In the genomic region with DNA sequence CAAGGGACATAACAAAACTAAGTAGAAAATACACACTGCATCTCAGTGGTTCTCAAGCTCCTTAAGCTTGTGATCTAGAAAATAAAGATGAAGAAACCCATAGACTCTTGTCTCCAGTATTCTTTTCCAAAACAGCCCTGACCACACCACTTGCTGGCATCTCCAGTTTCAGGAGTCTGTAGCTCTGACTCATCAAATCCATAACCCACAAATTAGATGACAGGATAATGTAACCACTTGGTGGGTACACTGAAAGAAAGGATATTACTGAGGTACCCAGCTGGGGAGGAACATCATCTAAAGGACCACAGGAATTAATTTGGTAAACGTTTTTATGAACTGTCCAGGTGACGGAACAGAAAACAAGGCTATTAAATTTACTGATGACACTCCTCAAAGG, we compare ENCODE assay signal across 15 cellular contexts.
DNase-seq lines count a peak whose midpoint lies in the region; ATAC-seq, FAIRE-seq and TF ChIP-seq lines count a peak whose summit lies in the region.
"Had no signal": no experiment of that assay in that cellular context is flagged by ENCODE, and none has a peak within 500 bp of the region (broad histone marks: within the 10 kb centered on the region; RNA-seq: fewer than 3 reads in every experiment).

No MANE protein-coding gene starts in this region.

- peak; percentile 12 for FAIRE-seq in RCC 7860 (lab: Jason Lieb, UNC)

- no peak overlapping the region for H3K27ac Mint-ChIP-seq in activated CD8-positive, alpha-beta memory T cell treated with anti-CD3 and anti-CD28 coated beads, Interleukin-2, amount 10 ng/mL, durations not matched to agents 7 days and 5 days
- H3K27ac Mint-ChIP-seq: dendritic cell treated with granulocyte-macrophage colony-stimulating factor and Interleukin-4, amounts not matched to agents 40 ng/mL and 50 ng/mL, for 4 days had no signal

- no peaks in the 10 kb centered on the region for H3K27me3 Mint-ChIP-seq in activated CD8-positive, alpha-beta memory T cell treated with anti-CD3 and anti-CD28 coated beads, Interleukin-2, amount 10 ng/mL, durations not matched to agents 7 days and 5 days
- H3K27me3 Mint-ChIP-seq: dendritic cell treated with granulocyte-macrophage colony-stimulating factor and Interleukin-4, amounts not matched to agents 40 ng/mL and 50 ng/mL, for 4 days had no signal

- no peak overlapping the region for H3K4me3 ChIP-seq in epithelial cell of esophagus (ENCODE audit: low read length)
- H3K4me3 ChIP-seq in skeletal muscle cell (ENCODE audit: low read depth, low read length), result no peak overlapping the region
- H3K4me3 ChIP-seq: spleen had no signal

- no peak for TF ChIP-seq CTCF in epithelial cell of esophagus (IDR thresholded peaks at IDR 0.05; ENCODE audit: insufficient read depth, low read depth, low read length, missing control alignments)

- CTCF ChIA-PET in activated CD8-positive, alpha-beta memory T cell treated with anti-CD3 and anti-CD28 coated beads, Interleukin-2, amount 10 ng/mL, durations not matched to agents 7 days and 5 days (lab: Charles Lee), result no interaction called here

- no peak for ATAC-seq in activated CD8-positive, alpha-beta memory T cell treated with anti-CD3 and anti-CD28 coated beads, Interleukin-2, amount 10 ng/mL, durations not matched to agents 7 days and 5 days
- ATAC-seq in left ventricle myocardium superior, result no peak
- no peak for ATAC-seq in GM21528 (IDR thresholded peaks at IDR 0.05; ENCODE audit: low FRiP score, unreplicated experiment)
- ATAC-seq: left lobe of liver had no signal

- no peaks in the 10 kb centered on the region for H3K4me1 Mint-ChIP-seq in activated CD8-positive, alpha-beta memory T cell treated with anti-CD3 and anti-CD28 coated beads, Interleukin-2, amount 10 ng/mL, durations not matched to agents 7 days and 5 days
- H3K4me1 Mint-ChIP-seq: neural crest cell had no signal

- H3K9me3 Mint-ChIP-seq in activated CD8-positive, alpha-beta memory T cell treated with anti-CD3 and anti-CD28 coated beads, Interleukin-2, amount 10 ng/mL, durations not matched to agents 7 days and 5 days (ENCODE audit: low read depth), result no peaks in the 10 kb centered on the region
- H3K9me3 Mint-ChIP-seq: neural crest cell had no signal

- H3K4me3 Mint-ChIP-seq in activated CD8-positive, alpha-beta memory T cell treated with anti-CD3 and anti-CD28 coated beads, Interleukin-2, amount 10 ng/mL, durations not matched to agents 7 days and 5 days, result no peak overlapping the region
- H3K4me3 Mint-ChIP-seq: dendritic cell treated with granulocyte-macrophage colony-stimulating factor and Interleukin-4, amounts not matched to agents 40 ng/mL and 50 ng/mL, for 4 days; neural crest cell had no signal

- intact Hi-C loops in left ventricle myocardium superior (cut with micrococcal nuclease), result no loop called here

- peak; percentile 48 for DNase-seq in H4 (ENCODE audit: low spot score)
- DNase-seq in RCC 7860 (ENCODE audit: low spot score), result peak; percentile 30
- peak; percentile 41 for DNase-seq in epithelial cell of esophagus (ENCODE audit: low read depth)
- peak; percentile 48 for DNase-seq in skeletal muscle cell (ENCODE audit: low read depth)
- DNase-seq in activated CD8-positive, alpha-beta memory T cell treated with anti-CD3 and anti-CD28 coated beads, Interleukin-2, amount 10 ng/mL, durations not matched to agents 7 days and 5 days, result no peak
- no peak for DNase-seq in left ventricle myocardium superior
- DNase-seq: activated CD4-positive, alpha-beta T cell treated with anti-CD3 and anti-CD28 coated beads, Interleukin-2, amount 50 U/mL, for 48 hours; activated naive CD4-positive, alpha-beta T cell treated with Interleukin-2 at 50 U/mL for 16 hours; Karpas-422; spleen; trophoblast cell had no signal

- peaks cover 32% of the 10 kb centered on the region for H3K36me3 Mint-ChIP-seq in activated CD8-positive, alpha-beta memory T cell treated with anti-CD3 and anti-CD28 coated beads, Interleukin-2, amount 10 ng/mL, durations not matched to agents 7 days and 5 days

Comparison
In these comparisons a context has a peak if more than half of its experiments do, and no peak if none do; other contexts are left out.
1. DNase-seq: peak in H4 (single experiment), RCC 7860 (single experiment), epithelial cell of esophagus (single experiment) and skeletal muscle cell (single experiment); none in activated CD8-positive, alpha-beta memory T cell treated with anti-CD3 and anti-CD28 coated beads, Interleukin-2, amount 10 ng/mL, durations not matched to agents 7 days and 5 days (single experiment) and left ventricle myocardium superior (single experiment).